Comparison of ENCODE assay signal across 7 cellular contexts in the genomic region with DNA sequence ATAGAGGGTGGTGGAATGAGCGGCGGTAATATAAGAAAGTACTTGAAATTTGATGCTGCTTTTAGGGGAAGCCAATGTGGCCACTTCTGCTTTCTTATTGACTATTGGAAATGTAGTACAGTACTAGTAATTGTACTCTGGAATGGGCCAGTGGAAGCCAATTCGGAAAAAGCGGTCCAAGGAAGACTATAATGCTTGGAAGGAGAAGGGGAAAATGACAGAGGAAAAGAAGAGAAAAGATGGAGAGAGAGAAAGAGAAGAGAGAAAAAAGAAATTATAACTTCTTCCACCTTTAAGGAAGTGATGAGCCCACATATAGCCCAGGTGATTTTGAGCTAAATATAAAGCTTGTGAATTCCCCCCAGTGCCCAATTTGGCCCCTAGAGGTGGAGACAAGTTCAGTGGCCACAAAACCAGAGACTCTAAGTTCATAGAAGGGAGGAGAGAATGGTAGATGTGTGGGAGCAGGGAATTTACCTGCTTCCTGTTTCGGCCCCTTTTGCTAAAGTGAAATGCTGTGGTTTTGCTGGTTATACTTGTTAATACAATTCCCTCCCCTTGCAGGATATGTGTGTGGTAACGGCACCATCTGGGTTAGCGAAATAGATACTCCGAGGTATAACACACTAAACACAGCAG. TPM values are rescaled to one million over a fixed set of nuclear protein-coding genes. Genes with fewer than 3 reads are reported as not detected.
A peak's percentile ranks its signal among the peaks of the same experiment; 100 is the strongest.
DNase-seq lines count a peak whose midpoint lies in the region; ATAC-seq, FAIRE-seq and TF ChIP-seq lines count a peak whose summit lies in the region.

No MANE protein-coding gene starts in this region.

- H3K36me3 ChIP-seq in suprapubic skin, result no peaks in the 10 kb centered on the region

- H3K4me3 ChIP-seq in suprapubic skin, result no peak overlapping the region

- ATAC-seq in GM19035 (IDR thresholded peaks at IDR 0.05; ENCODE audit: unreplicated experiment), result peak; percentile 72
- peak; percentile 55 for ATAC-seq in HG02973 (IDR thresholded peaks at IDR 0.05; ENCODE audit: unreplicated experiment)
- ATAC-seq in T-cell (replicated peaks in 1 of 4), result peak; percentile 60 to 82 (median 68)

- H3K27me3 Mint-ChIP-seq in T-cell (no peaks in the 10 kb centered on the region), MCF 10A (ENCODE audit: insufficient read depth, unreplicated experiment) (no peaks in the 10 kb centered on the region)

- no peak for TF ChIP-seq CTCF in MCF 10A (IDR thresholded peaks at IDR 0.05; ENCODE audit: unreplicated experiment)
- no peak for TF ChIP-seq CTCF in suprapubic skin (IDR thresholded peaks at IDR 0.05)

- DNase-seq in T-cell, result peak in 31 of 34 experiments; percentile 8 to 66 (median 38)
- peak in 3 of 4 experiments; percentile 12 to 30 (median 15) for DNase-seq in stimulated activated CD4-positive, alpha-beta T cell treated with anti-CD3 and anti-CD28 coated beads, Interleukin-1b, Interleukin-23, amount 100 ng/mL, for 24 hours (ENCODE audit: low read depth in 4 of 4, low spot score in 1 of 4)
- DNase-seq in MCF 10A (ENCODE audit: unreplicated experiment), result no peak
- no peak for DNase-seq in suprapubic skin (ENCODE audit: low spot score in 2 of 2)
- DNase-seq in frontal cortex (ENCODE audit: low spot score in 2 of 2), result no peak

- H3K27ac Mint-ChIP-seq in T-cell (peak overlapping the region; percentile 81 to 90), MCF 10A (ENCODE audit: low read depth, unreplicated experiment) (no peak overlapping the region)

- no peak overlapping the region for H3K27ac ChIP-seq in suprapubic skin

- H3K4me3 Mint-ChIP-seq in T-cell (peak overlapping the region in 2 of 3 donors; percentile 37 to 60), MCF 10A (ENCODE audit: unreplicated experiment) (no peak overlapping the region)

- WGBS in suprapubic skin, result 89% methylated on average over 8 of the region's 8 CpGs

- H3K27me3 ChIP-seq in suprapubic skin, result no peaks in the 10 kb centered on the region

- H3K9me3 Mint-ChIP-seq in T-cell, result no peaks in the 10 kb centered on the region
- no peaks in the 10 kb centered on the region for H3K9me3 Mint-ChIP-seq in MCF 10A (ENCODE audit: unreplicated experiment)

- no peak for TF ChIP-seq EP300 in suprapubic skin (IDR thresholded peaks at IDR 0.05)

- no peaks in the 10 kb centered on the region for H3K36me3 Mint-ChIP-seq in T-cell
- H3K36me3 Mint-ChIP-seq in MCF 10A (ENCODE audit: insufficient read depth, unreplicated experiment), result no peaks in the 10 kb centered on the region

- no peaks in the 10 kb centered on the region for H3K4me1 ChIP-seq in suprapubic skin

- FAIRE-seq in frontal cortex (lab: Jason Lieb, UNC), result no peak

- no peaks in the 10 kb centered on the region for H3K9me3 ChIP-seq in suprapubic skin

- H3K4me1 Mint-ChIP-seq in T-cell, result peaks cover 50 to 68% (median 56%) of the 10 kb centered on the region in 3 donors
- no peaks in the 10 kb centered on the region for H3K4me1 Mint-ChIP-seq in MCF 10A (ENCODE audit: insufficient read depth, unreplicated experiment)

- no peak for TF ChIP-seq POLR2A in suprapubic skin (IDR thresholded peaks at IDR 0.05)

- CTCF ChIA-PET in T-cell (lab: Charles Lee), result interaction anchor here in 1 of 2 donors (1.0 to 1.9 kb wide), 4 partner anchors 34 to 234 kb away, joined by 4 to 11 read pairs (median 7); a partner anchor contains a TSS
- CTCF ChIA-PET in MCF 10A (lab: Yijun Ruan, JAX), result interaction anchor here (0.6 to 1.0 kb wide), 3 partner anchors 318 to 678 kb away, joined by 3 read pairs; no protein-coding TSS in a partner anchor

- POLR2A ChIA-PET in T-cell (lab: Charles Lee), result interaction anchor here in 1 of 2 donors (0.6 to 2.7 kb wide), 3 partner anchors 17 to 52 kb away, joined by 3 to 11 read pairs (median 9); a partner anchor contains a TSS
- POLR2A ChIA-PET in MCF 10A (lab: Yijun Ruan, JAX), result no interaction called here

- BruUV-seq in MCF 10A (replicated peaks; lab: Mats Ljungman, UMichigan), result no TSS peak

- intact Hi-C loops in MCF 10A (cut with micrococcal nuclease), result no loop called here

RNA-seq across cellular contexts. Expression of a gene that starts 35.7 kb away (rescaled TPM):
- total RNA-seq in T-cell (10 to 100 TPM in 2 of 5 donors, 1 to 10 TPM in 3; 5.2 to 64.2 (median 6.0) TPM), MCF 10A (2022) (15.9 and 22.0 TPM in 2 replicates), suprapubic skin (10 to 100 TPM in 3 of 4 donors, 1 to 10 TPM in 1; 9.5 to 18.6 (median 15.3) TPM), frontal cortex (6.9 TPM)

Comparison
In these comparisons a context has a peak if more than half of its experiments do, and no peak if none do; other contexts are left out.
1. DNase-seq: peak in T-cell (31 of 34) and stimulated activated CD4-positive, alpha-beta T cell treated with anti-CD3 and anti-CD28 coated beads, Interleukin-1b, Interleukin-23, amount 100 ng/mL, for 24 hours (3 of 4); none in MCF 10A (single experiment), suprapubic skin (0 of 2) and frontal cortex (0 of 2).
2. Peak in every context shown above with its lines, with median percentiles within 50 percentile points of each other: ATAC-seq.